In genomic region chr1:244835276-244836134, GRCh38 we compare ENCODE assay signal across 1 cellular context.
A peak's percentile ranks its signal among the peaks of the same experiment; 100 is the strongest.
TF ChIP-seq lines count a peak whose summit lies in the region.

A gene with protein sequence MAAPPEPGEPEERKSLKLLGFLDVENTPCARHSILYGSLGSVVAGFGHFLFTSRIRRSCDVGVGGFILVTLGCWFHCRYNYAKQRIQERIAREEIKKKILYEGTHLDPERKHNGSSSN (plus strand): TSS chr1:244835658. CDS start chr1:244835715, 57 bp downstream.

TF ChIP-seq in HepG2, 621 proteins besides CTCF, POLR2A, EP300 and RAD21 (continued from another document and continues in another):
- TF ChIP-seq CCDC6 (CRISPR knock-in tag; IDR thresholded peaks at IDR 0.05) (peak; percentile 98), REPIN1 (CRISPR knock-in tag; IDR thresholded peaks at IDR 0.05; ENCODE audit: borderline replicate concordance, low read depth) (no peak; the same call in 1 of the 2 replicates), ZNF331 (CRISPR knock-in tag; IDR thresholded peaks at IDR 0.05) (0 out of 2 replicates have a peak, but pooled peaks have one; percentile 44), MEIS2 (CRISPR knock-in tag; IDR thresholded peaks at IDR 0.05) (peak; percentile 53; the same call in 1 of the 2 replicates), ARID2 (CRISPR knock-in tag; IDR thresholded peaks at IDR 0.05; ENCODE audit: borderline replicate concordance) (no peak), NAIF1 (CRISPR knock-in tag; IDR thresholded peaks at IDR 0.05; ENCODE audit: borderline replicate concordance) (0 out of 2 replicates have a peak, but pooled peaks have one; percentile 45), KDM2A (CRISPR knock-in tag; IDR thresholded peaks at IDR 0.05; ENCODE audit: borderline replicate concordance, low read depth) (peak; percentile 96), ZNF562 (CRISPR knock-in tag; IDR thresholded peaks at IDR 0.05; ENCODE audit: borderline replicate concordance) (0 out of 2 replicates have a peak, but pooled peaks have one; percentile 30), ZNF558 (CRISPR knock-in tag; IDR thresholded peaks at IDR 0.05; ENCODE audit: borderline replicate concordance) (peak; percentile 80; the same call in 1 of the 2 replicates), GABPA (IDR thresholded peaks at IDR 0.05; ENCODE audit: low read depth, low read length) (no peak), GABPA (CRISPR knock-in tag; IDR thresholded peaks at IDR 0.05; ENCODE audit: low read depth) (no peak; the same call in 1 of the 2 replicates), ZNF839 (CRISPR knock-in tag; IDR thresholded peaks at IDR 0.05; ENCODE audit: borderline replicate concordance) (0 out of 2 replicates have a peak, but pooled peaks have one; percentile 73), PRDM4 (CRISPR knock-in tag; IDR thresholded peaks at IDR 0.05; ENCODE audit: borderline replicate concordance) (peak; percentile 36; the same call in 1 of the 2 replicates), ZBTB25 (CRISPR knock-in tag; IDR thresholded peaks at IDR 0.05) (peak; percentile 79), KMT2B (CRISPR knock-in tag; IDR thresholded peaks at IDR 0.05) (no peak; the same call in 1 of the 2 replicates), MBD4 (IDR thresholded peaks at IDR 0.05; ENCODE audit: borderline replicate concordance, low read length) (no peak), HNRNPL (IDR thresholded peaks at IDR 0.05; ENCODE audit: low read depth, low read length) (0 out of 2 replicates have a peak, but pooled peaks have one; percentile 13), TARDBP (CRISPR knock-in tag; IDR thresholded peaks at IDR 0.05) (no peak), ZNF790 (CRISPR knock-in tag; IDR thresholded peaks at IDR 0.05; ENCODE audit: borderline replicate concordance) (no peak), ZNF614 (CRISPR knock-in tag; IDR thresholded peaks at IDR 0.05; ENCODE audit: borderline replicate concordance) (peak; percentile 77), ATF7-NPFF (CRISPR knock-in tag; IDR thresholded peaks at IDR 0.05; ENCODE audit: low read depth) (peak; percentile 64; the same call in 1 of the 2 replicates), TRIM24 (CRISPR knock-in tag; IDR thresholded peaks at IDR 0.05) (no peak), XBP1 (CRISPR knock-in tag; IDR thresholded peaks at IDR 0.05) (no peak), THRA (CRISPR knock-in tag; IDR thresholded peaks at IDR 0.05; ENCODE audit: borderline replicate concordance) (no peak), PHF8 (CRISPR knock-in tag; IDR thresholded peaks at IDR 0.05) (peak; percentile 77), ZEB1 (IDR thresholded peaks at IDR 0.05; ENCODE audit: insufficient replicate concordance, low read depth) (peak; percentile 63), MAFG (CRISPR knock-in tag; IDR thresholded peaks at IDR 0.05) (no peak)
- TF ChIP-seq, protein P1, sequence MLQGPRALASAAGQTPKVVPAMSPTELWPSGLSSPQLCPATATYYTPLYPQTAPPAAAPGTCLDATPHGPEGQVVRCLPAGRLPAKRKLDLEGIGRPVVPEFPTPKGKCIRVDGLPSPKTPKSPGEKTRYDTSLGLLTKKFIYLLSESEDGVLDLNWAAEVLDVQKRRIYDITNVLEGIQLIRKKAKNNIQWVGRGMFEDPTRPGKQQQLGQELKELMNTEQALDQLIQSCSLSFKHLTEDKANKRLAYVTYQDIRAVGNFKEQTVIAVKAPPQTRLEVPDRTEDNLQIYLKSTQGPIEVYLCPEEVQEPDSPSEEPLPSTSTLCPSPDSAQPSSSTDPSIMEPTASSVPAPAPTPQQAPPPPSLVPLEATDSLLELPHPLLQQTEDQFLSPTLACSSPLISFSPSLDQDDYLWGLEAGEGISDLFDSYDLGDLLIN (CRISPR knock-in tag; IDR thresholded peaks at IDR 0.05; ENCODE audit: borderline replicate concordance): no peak; the same call in 1 of the 2 replicates
- TF ChIP-seq, protein P2, sequence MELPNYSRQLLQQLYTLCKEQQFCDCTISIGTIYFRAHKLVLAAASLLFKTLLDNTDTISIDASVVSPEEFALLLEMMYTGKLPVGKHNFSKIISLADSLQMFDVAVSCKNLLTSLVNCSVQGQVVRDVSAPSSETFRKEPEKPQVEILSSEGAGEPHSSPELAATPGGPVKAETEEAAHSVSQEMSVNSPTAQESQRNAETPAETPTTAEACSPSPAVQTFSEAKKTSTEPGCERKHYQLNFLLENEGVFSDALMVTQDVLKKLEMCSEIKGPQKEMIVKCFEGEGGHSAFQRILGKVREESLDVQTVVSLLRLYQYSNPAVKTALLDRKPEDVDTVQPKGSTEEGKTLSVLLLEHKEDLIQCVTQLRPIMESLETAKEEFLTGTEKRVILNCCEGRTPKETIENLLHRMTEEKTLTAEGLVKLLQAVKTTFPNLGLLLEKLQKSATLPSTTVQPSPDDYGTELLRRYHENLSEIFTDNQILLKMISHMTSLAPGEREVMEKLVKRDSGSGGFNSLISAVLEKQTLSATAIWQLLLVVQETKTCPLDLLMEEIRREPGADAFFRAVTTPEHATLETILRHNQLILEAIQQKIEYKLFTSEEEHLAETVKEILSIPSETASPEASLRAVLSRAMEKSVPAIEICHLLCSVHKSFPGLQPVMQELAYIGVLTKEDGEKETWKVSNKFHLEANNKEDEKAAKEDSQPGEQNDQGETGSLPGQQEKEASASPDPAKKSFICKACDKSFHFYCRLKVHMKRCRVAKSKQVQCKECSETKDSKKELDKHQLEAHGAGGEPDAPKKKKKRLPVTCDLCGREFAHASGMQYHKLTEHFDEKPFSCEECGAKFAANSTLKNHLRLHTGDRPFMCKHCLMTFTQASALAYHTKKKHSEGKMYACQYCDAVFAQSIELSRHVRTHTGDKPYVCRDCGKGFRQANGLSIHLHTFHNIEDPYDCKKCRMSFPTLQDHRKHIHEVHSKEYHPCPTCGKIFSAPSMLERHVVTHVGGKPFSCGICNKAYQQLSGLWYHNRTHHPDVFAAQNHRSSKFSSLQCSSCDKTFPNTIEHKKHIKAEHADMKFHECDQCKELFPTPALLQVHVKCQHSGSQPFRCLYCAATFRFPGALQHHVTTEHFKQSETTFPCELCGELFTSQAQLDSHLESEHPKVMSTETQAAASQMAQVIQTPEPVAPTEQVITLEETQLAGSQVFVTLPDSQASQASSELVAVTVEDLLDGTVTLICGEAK (IDR thresholded peaks at IDR 0.05): no peak
- TF ChIP-seq, protein P2 (CRISPR knock-in tag; IDR thresholded peaks at IDR 0.05): peak; percentile 63; the same call in 1 of the 2 replicates
- TF ChIP-seq, protein P3, sequence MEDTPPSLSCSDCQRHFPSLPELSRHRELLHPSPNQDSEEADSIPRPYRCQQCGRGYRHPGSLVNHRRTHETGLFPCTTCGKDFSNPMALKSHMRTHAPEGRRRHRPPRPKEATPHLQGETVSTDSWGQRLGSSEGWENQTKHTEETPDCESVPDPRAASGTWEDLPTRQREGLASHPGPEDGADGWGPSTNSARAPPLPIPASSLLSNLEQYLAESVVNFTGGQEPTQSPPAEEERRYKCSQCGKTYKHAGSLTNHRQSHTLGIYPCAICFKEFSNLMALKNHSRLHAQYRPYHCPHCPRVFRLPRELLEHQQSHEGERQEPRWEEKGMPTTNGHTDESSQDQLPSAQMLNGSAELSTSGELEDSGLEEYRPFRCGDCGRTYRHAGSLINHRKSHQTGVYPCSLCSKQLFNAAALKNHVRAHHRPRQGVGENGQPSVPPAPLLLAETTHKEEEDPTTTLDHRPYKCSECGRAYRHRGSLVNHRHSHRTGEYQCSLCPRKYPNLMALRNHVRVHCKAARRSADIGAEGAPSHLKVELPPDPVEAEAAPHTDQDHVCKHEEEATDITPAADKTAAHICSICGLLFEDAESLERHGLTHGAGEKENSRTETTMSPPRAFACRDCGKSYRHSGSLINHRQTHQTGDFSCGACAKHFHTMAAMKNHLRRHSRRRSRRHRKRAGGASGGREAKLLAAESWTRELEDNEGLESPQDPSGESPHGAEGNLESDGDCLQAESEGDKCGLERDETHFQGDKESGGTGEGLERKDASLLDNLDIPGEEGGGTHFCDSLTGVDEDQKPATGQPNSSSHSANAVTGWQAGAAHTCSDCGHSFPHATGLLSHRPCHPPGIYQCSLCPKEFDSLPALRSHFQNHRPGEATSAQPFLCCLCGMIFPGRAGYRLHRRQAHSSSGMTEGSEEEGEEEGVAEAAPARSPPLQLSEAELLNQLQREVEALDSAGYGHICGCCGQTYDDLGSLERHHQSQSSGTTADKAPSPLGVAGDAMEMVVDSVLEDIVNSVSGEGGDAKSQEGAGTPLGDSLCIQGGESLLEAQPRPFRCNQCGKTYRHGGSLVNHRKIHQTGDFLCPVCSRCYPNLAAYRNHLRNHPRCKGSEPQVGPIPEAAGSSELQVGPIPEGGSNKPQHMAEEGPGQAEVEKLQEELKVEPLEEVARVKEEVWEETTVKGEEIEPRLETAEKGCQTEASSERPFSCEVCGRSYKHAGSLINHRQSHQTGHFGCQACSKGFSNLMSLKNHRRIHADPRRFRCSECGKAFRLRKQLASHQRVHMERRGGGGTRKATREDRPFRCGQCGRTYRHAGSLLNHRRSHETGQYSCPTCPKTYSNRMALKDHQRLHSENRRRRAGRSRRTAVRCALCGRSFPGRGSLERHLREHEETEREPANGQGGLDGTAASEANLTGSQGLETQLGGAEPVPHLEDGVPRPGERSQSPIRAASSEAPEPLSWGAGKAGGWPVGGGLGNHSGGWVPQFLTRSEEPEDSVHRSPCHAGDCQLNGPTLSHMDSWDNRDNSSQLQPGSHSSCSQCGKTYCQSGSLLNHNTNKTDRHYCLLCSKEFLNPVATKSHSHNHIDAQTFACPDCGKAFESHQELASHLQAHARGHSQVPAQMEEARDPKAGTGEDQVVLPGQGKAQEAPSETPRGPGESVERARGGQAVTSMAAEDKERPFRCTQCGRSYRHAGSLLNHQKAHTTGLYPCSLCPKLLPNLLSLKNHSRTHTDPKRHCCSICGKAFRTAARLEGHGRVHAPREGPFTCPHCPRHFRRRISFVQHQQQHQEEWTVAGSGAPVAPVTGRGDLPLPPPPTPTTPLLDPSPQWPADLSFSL (CRISPR knock-in tag; IDR thresholded peaks at IDR 0.05): no peak
- TF ChIP-seq, protein P4, sequence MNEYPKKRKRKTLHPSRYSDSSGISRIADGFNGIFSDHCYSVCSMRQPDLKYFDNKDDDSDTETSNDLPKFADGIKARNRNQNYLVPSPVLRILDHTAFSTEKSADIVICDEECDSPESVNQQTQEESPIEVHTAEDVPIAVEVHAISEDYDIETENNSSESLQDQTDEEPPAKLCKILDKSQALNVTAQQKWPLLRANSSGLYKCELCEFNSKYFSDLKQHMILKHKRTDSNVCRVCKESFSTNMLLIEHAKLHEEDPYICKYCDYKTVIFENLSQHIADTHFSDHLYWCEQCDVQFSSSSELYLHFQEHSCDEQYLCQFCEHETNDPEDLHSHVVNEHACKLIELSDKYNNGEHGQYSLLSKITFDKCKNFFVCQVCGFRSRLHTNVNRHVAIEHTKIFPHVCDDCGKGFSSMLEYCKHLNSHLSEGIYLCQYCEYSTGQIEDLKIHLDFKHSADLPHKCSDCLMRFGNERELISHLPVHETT (CRISPR knock-in tag; conservative IDR thresholded peaks at IDR 0.05): peak; percentile 90
